In genomic region chr11:115912484-115912945, GRCh38 we compare ENCODE assay signal across 7 cellular contexts.
DNase-seq lines count a peak whose midpoint lies in the region; ATAC-seq, FAIRE-seq and TF ChIP-seq lines count a peak whose summit lies in the region.

No MANE protein-coding gene starts in this region.

- no peak overlapping the region for H3K4me3 ChIP-seq in pancreas
- no peak overlapping the region for H3K4me3 ChIP-seq in ovary
- H3K4me3 ChIP-seq in Karpas-422 (ENCODE audit: low read length): no peak overlapping the region

- TF ChIP-seq CTCF in pancreas (IDR thresholded peaks at IDR 0.05) (no peak), ovary (IDR thresholded peaks at IDR 0.05) (no peak)

- H3K27ac ChIP-seq in pancreas (no peak overlapping the region), ovary (no peak overlapping the region), Karpas-422 (ENCODE audit: low read length) (no peak overlapping the region)

- H2AFZ ChIP-seq in Karpas-422 (ENCODE audit: low read length): no peak overlapping the region

- H3K4me1 ChIP-seq in pancreas (no peaks in the 10 kb centered on the region), ovary (ENCODE audit: insufficient read depth) (no peaks in the 10 kb centered on the region), Karpas-422 (ENCODE audit: low read length) (no peaks in the 10 kb centered on the region)

- no peak for TF ChIP-seq POLR2A in ovary (IDR thresholded peaks at IDR 0.05)

- no peaks in the 10 kb centered on the region for H3K79me2 ChIP-seq in Karpas-422 (ENCODE audit: low read length)

- intact Hi-C loops in pancreas (cut with DNase I) (no loop called here), ovary (cut with DNase I) (no loop called here)

- H3K36me3 ChIP-seq in pancreas (no peaks in the 10 kb centered on the region), ovary (no peaks in the 10 kb centered on the region), Karpas-422 (ENCODE audit: insufficient read depth, low read length) (no peaks in the 10 kb centered on the region)

- H3K9me2 ChIP-seq in Karpas-422 (replicated peaks; ENCODE audit: insufficient read depth, low read length): no peaks in the 10 kb centered on the region

- H3K27me3 ChIP-seq in pancreas (no peaks in the 10 kb centered on the region), ovary (no peaks in the 10 kb centered on the region), Karpas-422 (ENCODE audit: low read length) (no peaks in the 10 kb centered on the region)

- ATAC-seq in HG02885 (IDR thresholded peaks at IDR 0.05; ENCODE audit: poor library complexity, unreplicated experiment): peak; percentile 76
- peak in 3 of 4 donors; percentile 47 to 77 (median 65) for ATAC-seq in pancreas

- no peaks in the 10 kb centered on the region for H3K9me3 ChIP-seq in pancreas
- H3K9me3 ChIP-seq in ovary: no peaks in the 10 kb centered on the region
- no peaks in the 10 kb centered on the region for H3K9me3 ChIP-seq in Karpas-422 (ENCODE audit: low read length)

- no peak overlapping the region for H3K9ac ChIP-seq in Karpas-422 (ENCODE audit: low read length)

- FAIRE-seq in GM18507 (lab: Jason Lieb, UNC): peak; percentile 72
- no peak for FAIRE-seq in pancreas (lab: Jason Lieb, UNC)

- WGBS in pancreas, 2 donors: 78 to 93% methylated on average over 2 of the region's 2 CpGs
- WGBS in ovary, 3 donors: 90 to 99% (median 95%) methylated on average over 2 of the region's 2 CpGs

- no peak for TF ChIP-seq EP300 in ovary (IDR thresholded peaks at IDR 0.05)

- DNase-seq in GM18507 (ENCODE audit: extremely low spot score, insufficient read length, low read depth): no peak
- DNase-seq in RPMI8226: peak; percentile 67
- DNase-seq in pancreas: no peak
- DNase-seq in ovary: no peak
- no peak for DNase-seq in glomerular visceral epithelial cell (ENCODE audit: extremely low spot score)
- DNase-seq in Karpas-422: no peak

- no peaks in the 10 kb centered on the region for H4K20me1 ChIP-seq in Karpas-422 (ENCODE audit: insufficient read depth, low read depth, low read length)

- no peak overlapping the region for H3K4me2 ChIP-seq in Karpas-422 (ENCODE audit: low read depth, low read length, poor library complexity, severe bottlenecking)
